9 cellular contexts compared by ENCODE assay signal in genomic region chr9:108994695-108995094, GRCh38. TPM values are rescaled to one million over a fixed set of nuclear protein-coding genes. Genes with fewer than 3 reads are reported as not detected.
A peak's percentile ranks its signal among the peaks of the same experiment; 100 is the strongest.
DNase-seq lines count a peak whose midpoint lies in the region; ATAC-seq, FAIRE-seq and TF ChIP-seq lines count a peak whose summit lies in the region.
"Had no signal": no experiment of that assay in that cellular context is flagged by ENCODE, and none has a peak within 500 bp of the region (broad histone marks: within the 10 kb centered on the region; RNA-seq: fewer than 3 reads in every experiment).

No MANE protein-coding gene starts in this region.

- H3K9me3 ChIP-seq in GM12878 (replicated peaks; ENCODE audit: control insufficient read depth, insufficient read depth, low read length) = no peaks in the 10 kb centered on the region
- H3K9me3 ChIP-seq in parathyroid adenoma (ENCODE audit: control insufficient read depth, low read length) = no peaks in the 10 kb centered on the region

- in situ Hi-C loops in GM12878 (cut with MboI) = no loop called here

- TF ChIP-seq EP300 in GM12878 (IDR thresholded peaks at IDR 0.05; ENCODE audit: borderline replicate concordance in 1 of 2, control insufficient read depth in 1 of 2, low read depth in 2 of 2, low read length in 2 of 2) = no peak

- no peak for TF ChIP-seq CTCF in GM12878 (IDR thresholded peaks at IDR 0.05 in 2 of 3, conservative IDR thresholded peaks at IDR 0.05 in 1 of 3; ENCODE audit: control insufficient read depth in 2 of 3, extremely low read depth in 1 of 3, insufficient read depth in 1 of 3, low read depth in 3 of 3, low read length in 3 of 3)
- TF ChIP-seq CTCF in parathyroid adenoma (IDR thresholded peaks at IDR 0.05) = no peak
- no peak for TF ChIP-seq CTCF in dorsolateral prefrontal cortex (IDR thresholded peaks at IDR 0.05 in 54 of 56, conservative IDR thresholded peaks at IDR 0.05 in 2 of 56; ENCODE audit: low read depth in 1 of 56, partially characterized antibody in 56 of 56)

- DNase-seq in NK-92 treated with Interleukin-12 subunit alpha and Interleukin-12 subunit beta, amount 100 ng/mL, for 24 hours (lab: John Stamatoyannopoulos, UW) = peak; percentile 1
- DNase-seq in NK-92 (lab: John Stamatoyannopoulos, UW; ENCODE audit: unreplicated experiment) (no peak), GM12878 (ENCODE audit: low read depth, low spot score) (no peak), NCI-H774 (lab: John Stamatoyannopoulos, UW) (no peak), dorsolateral prefrontal cortex (no peak)
- no peak for DNase-seq in stimulated activated CD4-positive, alpha-beta T cell treated with anti-CD3 and anti-CD28 coated beads, Interleukin-1b, Interleukin-23, amount 100 ng/mL, for 48 hours

- H4K20me1 ChIP-seq in GM12878 (ENCODE audit: control insufficient read depth, insufficient read depth) = no peaks in the 10 kb centered on the region

- H3K27me3 ChIP-seq in GM12878 (replicated peaks in 1 of 2; ENCODE audit: control insufficient read depth in 2 of 2, insufficient read depth in 2 of 2, low read length in 1 of 2) (no peaks in the 10 kb centered on the region), parathyroid adenoma (ENCODE audit: control insufficient read depth, insufficient read depth, low read length) (no peaks in the 10 kb centered on the region), dorsolateral prefrontal cortex (no peaks in the 10 kb centered on the region)

- intact Hi-C loops in GM12878 (cut with micrococcal nuclease; ENCODE audit: unreplicated experiment) (no loop called here), dorsolateral prefrontal cortex (cut with DNase I) (no loop called here)

- POLR2A ChIA-PET in GM12878 (lab: Charles Lee) = no interaction called here

- ATAC-seq in HG03378 (IDR thresholded peaks at IDR 0.05; ENCODE audit: unreplicated experiment) (peak; percentile 86), GM12878 (peak; percentile 81)

- peak; percentile 56 for FAIRE-seq in GM12878 (lab: Jason Lieb, UNC)
- FAIRE-seq: A204.1 had no signal

- H3K27ac ChIP-seq in GM12878 (ENCODE audit: control insufficient read depth, insufficient read depth) = 0 out of 2 replicates have a peak overlapping the region, but pooled peaks have one; percentile 30
- H3K27ac ChIP-seq in parathyroid adenoma = peak overlapping the region; percentile 7
- H3K27ac ChIP-seq in dorsolateral prefrontal cortex = no peak overlapping the region

- peaks cover 5% of the 10 kb centered on the region for H3K4me1 ChIP-seq in GM12878 (ENCODE audit: control insufficient read depth, insufficient read depth, low read length)
- no peaks in the 10 kb centered on the region for H3K4me1 ChIP-seq in parathyroid adenoma

- 56% methylated on average over 2 of the region's 2 CpGs for WGBS in GM12878 (ENCODE audit: insufficient coverage, insufficient replicate concordance, low lambda C conversion rate, missing lambda C conversion rate)

- H3K4me3 ChIP-seq in GM12878 = no peak overlapping the region
- H3K4me3 ChIP-seq in parathyroid adenoma (ENCODE audit: low read depth, low read length) = no peak overlapping the region
- H3K4me3 ChIP-seq in dorsolateral prefrontal cortex = no peak overlapping the region

- no peak for TF ChIP-seq POLR2A in GM12878 (IDR thresholded peaks at IDR 0.05; ENCODE audit: low read depth, low read length)

- TF ChIP-seq RAD21 in GM12878 (IDR thresholded peaks at IDR 0.05; ENCODE audit: insufficient read depth, low read depth, low read length) = no peak

- SMC1A ChIA-PET in GM12878 (lab: Charles Lee; ENCODE audit: uncharacterized antibody, unreplicated experiment) = interaction anchor here (1.0 to 1.2 kb wide), 2 partner anchors 16 to 124 kb away, joined by 3 read pairs; no protein-coding TSS in a partner anchor

- no peak overlapping the region for H3K4me2 ChIP-seq in GM12878 (ENCODE audit: control insufficient read depth, insufficient read depth)
- no peak overlapping the region for H3K4me2 ChIP-seq in parathyroid adenoma (ENCODE audit: low read length)

- H3K36me3 ChIP-seq in GM12878 (ENCODE audit: control insufficient read depth in 2 of 2, insufficient read depth in 2 of 2, low read length in 1 of 2) (no peaks in the 10 kb centered on the region; a peak in 1 of 4 replicates), parathyroid adenoma (ENCODE audit: control insufficient read depth, insufficient read depth, low read length) (no peaks in the 10 kb centered on the region)

- H2AFZ ChIP-seq in GM12878 (ENCODE audit: control insufficient read depth, low read depth, low read length) = peak overlapping the region; percentile 70
- no peak overlapping the region for H2AFZ ChIP-seq in parathyroid adenoma

- CTCF ChIA-PET in GM12878 (lab: Yijun Ruan, JAX) = interaction anchor here (0.6 to 1.6 kb wide), 5 partner anchors 23 to 87 kb away, joined by 3 to 5 read pairs (median 3); no protein-coding TSS in a partner anchor

- H3K79me2 ChIP-seq in GM12878 (ENCODE audit: control insufficient read depth, insufficient read depth, low read length) = no peaks in the 10 kb centered on the region
- no peaks in the 10 kb centered on the region for H3K79me2 ChIP-seq in parathyroid adenoma

- RAD21 ChIA-PET in GM12878 (lab: Charles Lee; ENCODE audit: unreplicated experiment) = no interaction called here

- BruUV-seq in GM12878 (replicated peaks; lab: Mats Ljungman, UMichigan) = no TSS peak

- H3K9ac ChIP-seq in GM12878 (ENCODE audit: control insufficient read depth, insufficient read depth, low read length) (no peak overlapping the region), parathyroid adenoma (no peak overlapping the region)

TF ChIP-seq in GM12878, 131 proteins besides CTCF, POLR2A, EP300 and RAD21:
- 0 out of 2 replicates have a peak, but pooled peaks have one; percentile 31 for TF ChIP-seq GABPA (IDR thresholded peaks at IDR 0.05; ENCODE audit: low read depth)
- no peak for TF ChIP-seq BACH1 (IDR thresholded peaks at IDR 0.05; ENCODE audit: borderline replicate concordance)
- no peak for TF ChIP-seq JUND (IDR thresholded peaks at IDR 0.05; ENCODE audit: low read depth, low read length)
- no peak for TF ChIP-seq USF2 (IDR thresholded peaks at IDR 0.05; ENCODE audit: borderline replicate concordance, low read depth, low read length)
- 0 out of 2 replicates have a peak, but pooled peaks have one; percentile 29 for TF ChIP-seq CREB1 (IDR thresholded peaks at IDR 0.05; ENCODE audit: low read depth)
- peak; percentile 80 for TF ChIP-seq SPI1 (IDR thresholded peaks at IDR 0.05; ENCODE audit: borderline replicate concordance, insufficient read depth, low read depth, low read length)
- no peak for TF ChIP-seq CREM (IDR thresholded peaks at IDR 0.05; ENCODE audit: low read depth)

RNA-seq across cellular contexts. Expression of gene CTNNAL1, which starts 18.6 kb away (rescaled TPM):
- total RNA-seq in GM12878 (2013; cell fraction: nucleolus; rRNA removed) = 5.9 and 6.6 TPM in 2 replicates
- total RNA-seq in GM12878 (2014; rRNA removed) (34.5 and 46.3 TPM in 2 replicates), GM12878 (2014; rRNA removed; fragmentation: Illumina TruSeq; extraction: Trizol) (56.8 and 61.5 TPM in 2 replicates), GM12878 (2021) (41.9 and 43.4 TPM in 2 replicates), dorsolateral prefrontal cortex (10 to 100 TPM in 119 of 120 experiments, 1 to 10 TPM in 1; 7.8 to 37.8 (median 17.6) TPM)
- 14.5 TPM for polyA plus RNA-seq in GM12878 (2011; ENCODE audit: low read depth)
- polyA plus RNA-seq in GM12878 (2011; rRNA removed) (16.3 and 26.1 TPM in 2 replicates), GM12878 (2014; fragmentation: Illumina TruSeq; extraction: Trizol) (53.8 and 54.9 TPM in 2 replicates), GM12878 (2014; fragmentation: Nextera tagmentation; extraction: Ambion mirVana) (10 to 100 TPM; 27.2 to 48.4 TPM), GM12878 (2014; rRNA removed) (23.8 and 27.6 TPM in 2 replicates), GM12878 (2016; fragmentation: Nextera tagmentation; extraction: Ambion mirVana) (10 to 100 TPM; 77.5 to 82.5 TPM)
- polyA plus RNA-seq in GM12878 (2011; cell fraction: cytosol; rRNA removed) = 6.6 and 8.1 TPM in 2 replicates
- 4.0 and 4.6 TPM in 2 replicates for polyA plus RNA-seq in GM12878 (2011; cell fraction: nucleus; rRNA removed)
- 18.2 and 20.3 TPM in 2 replicates for polyA plus RNA-seq in GM12878 (2012)
- 4.7 and 6.1 TPM in 2 replicates for polyA minus RNA-seq in GM12878 (2011; rRNA and poly(A)+ RNA removed)
- 4.7 and 6.7 TPM in 2 replicates for polyA minus RNA-seq in GM12878 (2011; cell fraction: cytosol; rRNA and poly(A)+ RNA removed)
- polyA minus RNA-seq in GM12878 (2011; cell fraction: nucleus; rRNA and poly(A)+ RNA removed) = 2.2 and 3.0 TPM in 2 replicates

Comparison
In these comparisons a context has a peak if more than half of its experiments do, and no peak if none do; other contexts are left out.
1. H3K27ac ChIP-seq: peak in GM12878 (single experiment) and parathyroid adenoma (single experiment); none in dorsolateral prefrontal cortex (0 of 59).